Comparison of ENCODE assay signal across 2 cellular contexts in genomic region chr5:179227196-179227577, GRCh38.
TF ChIP-seq lines count a peak whose summit lies in the region.

No MANE protein-coding gene starts in this region.

TF ChIP-seq in IMR-90, 13 proteins besides CTCF, POLR2A, EP300 and RAD21 (continued from another document):
- no peak for TF ChIP-seq RCOR1 (IDR thresholded peaks at IDR 0.05; ENCODE audit: insufficient replicate concordance, low read length)
- no peak for TF ChIP-seq FOS (IDR thresholded peaks at IDR 0.05; ENCODE audit: low read depth, low read length)
- no peak for TF ChIP-seq CEBPB (IDR thresholded peaks at IDR 0.05; ENCODE audit: low read depth, low read length)
- no peak for TF ChIP-seq MXI1 (IDR thresholded peaks at IDR 0.05; ENCODE audit: borderline replicate concordance, low read depth, low read length)
- no peak for TF ChIP-seq MAZ (IDR thresholded peaks at IDR 0.05; ENCODE audit: borderline replicate concordance, low read depth, low read length)
- TF ChIP-seq SMC3 (IDR thresholded peaks at IDR 0.05; ENCODE audit: low read depth, low read length), result no peak
- no peak for TF ChIP-seq NFE2L2 (IDR thresholded peaks at IDR 0.05; ENCODE audit: low read depth, low read length)
- no peak for TF ChIP-seq USF2 (IDR thresholded peaks at IDR 0.05; ENCODE audit: low read depth, low read length)
- no peak for TF ChIP-seq ELK1 (IDR thresholded peaks at IDR 0.05; ENCODE audit: borderline replicate concordance, low read depth, low read length)
- no peak for TF ChIP-seq BHLHE40 (IDR thresholded peaks at IDR 0.05; ENCODE audit: low read depth, low read length)
- TF ChIP-seq RFX5 (IDR thresholded peaks at IDR 0.05; ENCODE audit: low read depth, low read length), result no peak
- TF ChIP-seq MAFK (IDR thresholded peaks at IDR 0.05; ENCODE audit: low read depth, low read length), result no peak

TF ChIP-seq in WTC11, 78 proteins besides CTCF, POLR2A, EP300 and RAD21 (continued from another document):
- TF ChIP-seq FOXK1 (CRISPR knock-in tag; IDR thresholded peaks at IDR 0.05) (no peak), OVOL2 (CRISPR knock-in tag; IDR thresholded peaks at IDR 0.05; ENCODE audit: borderline replicate concordance) (no peak), ATF3 (CRISPR knock-in tag; conservative IDR thresholded peaks at IDR 0.05) (no peak), PREB (CRISPR knock-in tag; IDR thresholded peaks at IDR 0.05; ENCODE audit: borderline replicate concordance) (no peak), SMAD3 (CRISPR knock-in tag; IDR thresholded peaks at IDR 0.05; ENCODE audit: borderline replicate concordance) (no peak), TP53 (CRISPR knock-in tag; IDR thresholded peaks at IDR 0.05) (no peak), SP1 (CRISPR knock-in tag; conservative IDR thresholded peaks at IDR 0.05) (no peak), ZNF138 (CRISPR knock-in tag; conservative IDR thresholded peaks at IDR 0.05) (no peak), JAZF1 (CRISPR knock-in tag; IDR thresholded peaks at IDR 0.05) (no peak), ESRRA (CRISPR knock-in tag; IDR thresholded peaks at IDR 0.05; ENCODE audit: borderline replicate concordance) (no peak), CDX4 (CRISPR knock-in tag; IDR thresholded peaks at IDR 0.05; ENCODE audit: borderline replicate concordance) (no peak), ZNF263 (CRISPR knock-in tag; IDR thresholded peaks at IDR 0.05; ENCODE audit: low read depth) (no peak)
